In the genomic region with DNA sequence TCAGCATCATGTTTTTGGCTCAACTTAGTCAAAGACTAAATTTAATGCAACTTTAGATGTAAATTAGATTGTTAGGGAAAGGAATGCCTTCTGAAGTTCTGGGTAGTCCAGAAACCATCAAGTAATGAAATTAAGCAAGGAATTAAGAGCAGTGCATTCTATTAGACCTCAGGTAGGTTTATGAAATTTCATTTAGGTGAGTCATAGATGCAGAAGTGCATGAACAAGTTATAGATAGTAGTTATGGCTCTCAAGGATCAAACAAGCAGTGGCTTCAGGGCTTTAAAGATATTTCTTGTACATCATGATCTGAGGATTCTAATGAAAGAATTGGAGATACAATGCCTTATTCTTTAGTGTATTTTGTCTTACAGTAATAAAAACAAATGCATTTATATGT, we compare ENCODE assay signal across 23 cellular contexts.
"Had no signal": no experiment of that assay in that cellular context is flagged by ENCODE, and none has a peak within 500 bp of the region (broad histone marks: within the 10 kb centered on the region; RNA-seq: fewer than 3 reads in every experiment).

No MANE protein-coding gene starts in this region.

- H3K36me3 Mint-ChIP-seq: activated CD8-positive, alpha-beta memory T cell treated with anti-CD3 and anti-CD28 coated beads, Interleukin-2, amount 10 ng/mL, durations not matched to agents 7 days and 5 days; activated naive CD4-positive, alpha-beta T cell treated with anti-CD3 and anti-CD28 coated beads, Interleukin-2, amount 50 U/mL, for 24 hours; WTC11 had no signal

- H3K4me1 ChIP-seq: breast epithelium had no signal

- DNase-seq: activated CD4-positive, alpha-beta T cell treated with anti-CD3 and anti-CD28 coated beads for 48 hours; activated CD4-positive, alpha-beta T cell treated with anti-CD3 and anti-CD28 coated beads, Interleukin-2, amount 50 U/mL, for 4 hours; activated CD4-positive, CD25-positive, alpha-beta regulatory T cell treated with anti-CD3 and anti-CD28 coated beads, Interleukin-2, amount 50 U/mL, for 72 hours; activated CD8-positive, alpha-beta memory T cell treated with anti-CD3 and anti-CD28 coated beads, Interleukin-2, amount 10 ng/mL, durations not matched to agents 7 days and 5 days; activated effector memory CD4-positive, alpha-beta T cell treated with Interleukin-2 at 50 U/mL for 16 hours; activated naive CD4-positive, alpha-beta T cell; activated T-cell treated with anti-CD3 and anti-CD28 coated beads, Interleukin-2, amount 50 U/mL, for 24 hours; aorta; central memory CD4-positive, alpha-beta T cell; MG63; NCI-H1105; NCI-H1436; NCI-H2029 treated with DMSO at 0.1 percent for 48 hours; NCI-H345; NCI-H510A treated with DMSO at 0.1 percent for 48 hours; PC-9 had no signal

- H3K9ac ChIP-seq: KMS-11 had no signal

- H3K27ac Mint-ChIP-seq: activated CD8-positive, alpha-beta memory T cell treated with anti-CD3 and anti-CD28 coated beads, Interleukin-2, amount 10 ng/mL, durations not matched to agents 7 days and 5 days; activated naive CD4-positive, alpha-beta T cell treated with anti-CD3 and anti-CD28 coated beads, Interleukin-2, amount 50 U/mL, for 24 hours; activated T-cell treated with anti-CD3 and anti-CD28 coated beads, Interleukin-2, amount 50 U/mL, for 24 hours; activated T-helper 1 cell treated with anti-CD3 and anti-CD28 coated beads, Interleukin-12 subunit alpha, Interleukin-12 subunit beta, Interleukin-2, Interleukin-4 antibody, amounts not matched to agents 30 ng/mL and 10 ng/mL and 1 ng/mL, durations not matched to agents 14 hours and 24 hours and 36 hours; WTC11 had no signal

- H3K27ac ChIP-seq: breast epithelium, KMS-11, PC-9, SK-N-MC had no signal

- ATAC-seq: activated CD8-positive, alpha-beta memory T cell treated with anti-CD3 and anti-CD28 coated beads, Interleukin-2, amount 10 ng/mL, durations not matched to agents 7 days and 5 days; Right ventricle myocardium inferior had no signal

- H3K27me3 ChIP-seq: breast epithelium, MG63 had no signal

- H3K4me3 ChIP-seq: breast epithelium, MG63, PC-9, SK-N-MC had no signal

- H3K4me2 ChIP-seq: KMS-11, PC-9 had no signal

- H3K4me3 Mint-ChIP-seq: activated CD8-positive, alpha-beta memory T cell treated with anti-CD3 and anti-CD28 coated beads, Interleukin-2, amount 10 ng/mL, durations not matched to agents 7 days and 5 days; activated naive CD4-positive, alpha-beta T cell treated with anti-CD3 and anti-CD28 coated beads, Interleukin-2, amount 50 U/mL, for 24 hours; activated T-cell treated with anti-CD3 and anti-CD28 coated beads, Interleukin-2, amount 50 U/mL, for 24 hours; activated T-helper 1 cell treated with anti-CD3 and anti-CD28 coated beads, Interleukin-12 subunit alpha, Interleukin-12 subunit beta, Interleukin-2, Interleukin-4 antibody, amounts not matched to agents 30 ng/mL and 10 ng/mL and 1 ng/mL, durations not matched to agents 14 hours and 24 hours and 36 hours; WTC11 had no signal

- H2AFZ ChIP-seq: PC-9 had no signal

- H3K4me1 Mint-ChIP-seq: activated CD8-positive, alpha-beta memory T cell treated with anti-CD3 and anti-CD28 coated beads, Interleukin-2, amount 10 ng/mL, durations not matched to agents 7 days and 5 days; activated naive CD4-positive, alpha-beta T cell treated with anti-CD3 and anti-CD28 coated beads, Interleukin-2, amount 50 U/mL, for 24 hours; WTC11 had no signal

- H3K9me3 ChIP-seq: breast epithelium, MG63 had no signal

- H3K27me3 Mint-ChIP-seq: activated CD8-positive, alpha-beta memory T cell treated with anti-CD3 and anti-CD28 coated beads, Interleukin-2, amount 10 ng/mL, durations not matched to agents 7 days and 5 days; activated naive CD4-positive, alpha-beta T cell treated with anti-CD3 and anti-CD28 coated beads, Interleukin-2, amount 50 U/mL, for 24 hours had no signal

- H3K9me3 Mint-ChIP-seq: activated naive CD4-positive, alpha-beta T cell treated with anti-CD3 and anti-CD28 coated beads, Interleukin-2, amount 50 U/mL, for 24 hours; activated T-cell treated with anti-CD3 and anti-CD28 coated beads, Interleukin-2, amount 50 U/mL, for 24 hours; activated T-helper 1 cell treated with anti-CD3 and anti-CD28 coated beads, Interleukin-12 subunit alpha, Interleukin-12 subunit beta, Interleukin-2, Interleukin-4 antibody, amounts not matched to agents 30 ng/mL and 10 ng/mL and 1 ng/mL, durations not matched to agents 14 hours and 24 hours and 36 hours; WTC11 had no signal

- H3K36me3 ChIP-seq: breast epithelium, MG63 had no signal
